2 cellular contexts compared by ENCODE assay signal in the genomic region with DNA sequence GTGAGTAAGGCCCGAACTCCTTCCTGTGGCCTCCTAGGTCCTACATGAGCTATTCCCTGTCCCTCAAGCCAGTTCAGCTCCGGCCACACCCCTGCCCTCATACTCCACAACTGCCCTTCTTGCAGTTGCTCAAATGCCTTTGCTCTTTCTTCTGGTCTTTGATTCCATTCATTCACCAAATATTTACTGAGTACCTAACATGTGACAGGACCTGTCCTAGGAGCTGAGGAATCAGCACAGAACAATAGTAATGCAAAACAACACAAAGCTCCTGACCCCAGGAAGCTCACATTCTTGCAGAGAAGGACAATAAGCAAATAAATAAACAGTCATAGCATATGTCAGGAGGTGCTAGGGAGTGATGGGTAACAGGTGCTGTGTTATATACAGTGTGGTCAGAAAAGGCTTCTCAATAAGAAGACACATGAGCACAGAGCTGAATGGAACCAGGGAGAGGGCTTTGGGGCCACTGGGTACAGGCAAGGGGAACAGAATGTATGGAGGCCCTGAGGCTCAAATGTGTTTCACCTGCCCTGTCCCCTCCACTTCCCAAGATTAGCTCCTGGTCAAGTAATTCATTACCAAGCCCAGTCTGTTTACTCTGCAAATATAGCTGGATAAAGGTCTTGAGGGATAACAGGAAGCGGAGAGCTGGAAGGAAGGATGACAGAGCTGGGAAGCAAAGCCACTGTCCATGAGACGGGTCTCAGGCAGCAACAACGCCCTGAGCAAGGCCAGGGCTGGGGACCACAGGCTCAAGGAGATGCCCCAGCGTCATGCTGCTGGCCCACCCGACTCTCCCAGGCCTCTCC.
TF ChIP-seq lines count a peak whose summit lies in the region.

No MANE protein-coding gene starts in this region.

TF ChIP-seq in GM23338, 12 proteins besides CTCF, POLR2A, EP300 and RAD21 (continued from another document and continues in another):
- TF ChIP-seq, protein P1, sequence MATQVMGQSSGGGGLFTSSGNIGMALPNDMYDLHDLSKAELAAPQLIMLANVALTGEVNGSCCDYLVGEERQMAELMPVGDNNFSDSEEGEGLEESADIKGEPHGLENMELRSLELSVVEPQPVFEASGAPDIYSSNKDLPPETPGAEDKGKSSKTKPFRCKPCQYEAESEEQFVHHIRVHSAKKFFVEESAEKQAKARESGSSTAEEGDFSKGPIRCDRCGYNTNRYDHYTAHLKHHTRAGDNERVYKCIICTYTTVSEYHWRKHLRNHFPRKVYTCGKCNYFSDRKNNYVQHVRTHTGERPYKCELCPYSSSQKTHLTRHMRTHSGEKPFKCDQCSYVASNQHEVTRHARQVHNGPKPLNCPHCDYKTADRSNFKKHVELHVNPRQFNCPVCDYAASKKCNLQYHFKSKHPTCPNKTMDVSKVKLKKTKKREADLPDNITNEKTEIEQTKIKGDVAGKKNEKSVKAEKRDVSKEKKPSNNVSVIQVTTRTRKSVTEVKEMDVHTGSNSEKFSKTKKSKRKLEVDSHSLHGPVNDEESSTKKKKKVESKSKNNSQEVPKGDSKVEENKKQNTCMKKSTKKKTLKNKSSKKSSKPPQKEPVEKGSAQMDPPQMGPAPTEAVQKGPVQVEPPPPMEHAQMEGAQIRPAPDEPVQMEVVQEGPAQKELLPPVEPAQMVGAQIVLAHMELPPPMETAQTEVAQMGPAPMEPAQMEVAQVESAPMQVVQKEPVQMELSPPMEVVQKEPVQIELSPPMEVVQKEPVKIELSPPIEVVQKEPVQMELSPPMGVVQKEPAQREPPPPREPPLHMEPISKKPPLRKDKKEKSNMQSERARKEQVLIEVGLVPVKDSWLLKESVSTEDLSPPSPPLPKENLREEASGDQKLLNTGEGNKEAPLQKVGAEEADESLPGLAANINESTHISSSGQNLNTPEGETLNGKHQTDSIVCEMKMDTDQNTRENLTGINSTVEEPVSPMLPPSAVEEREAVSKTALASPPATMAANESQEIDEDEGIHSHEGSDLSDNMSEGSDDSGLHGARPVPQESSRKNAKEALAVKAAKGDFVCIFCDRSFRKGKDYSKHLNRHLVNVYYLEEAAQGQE (IDR thresholded peaks at IDR 0.05; ENCODE audit: unreplicated experiment) = no peak
- TF ChIP-seq POLR2AphosphoS5 (IDR thresholded peaks at IDR 0.05; ENCODE audit: low read depth) (no peak), EZH2phosphoT487 (IDR thresholded peaks at IDR 0.05; ENCODE audit: unreplicated experiment) (no peak), JUNB (IDR thresholded peaks at IDR 0.05; ENCODE audit: unreplicated experiment) (no peak), EZH2 (IDR thresholded peaks at IDR 0.05; ENCODE audit: low read depth, unreplicated experiment) (no peak)
- TF ChIP-seq, protein P2, sequence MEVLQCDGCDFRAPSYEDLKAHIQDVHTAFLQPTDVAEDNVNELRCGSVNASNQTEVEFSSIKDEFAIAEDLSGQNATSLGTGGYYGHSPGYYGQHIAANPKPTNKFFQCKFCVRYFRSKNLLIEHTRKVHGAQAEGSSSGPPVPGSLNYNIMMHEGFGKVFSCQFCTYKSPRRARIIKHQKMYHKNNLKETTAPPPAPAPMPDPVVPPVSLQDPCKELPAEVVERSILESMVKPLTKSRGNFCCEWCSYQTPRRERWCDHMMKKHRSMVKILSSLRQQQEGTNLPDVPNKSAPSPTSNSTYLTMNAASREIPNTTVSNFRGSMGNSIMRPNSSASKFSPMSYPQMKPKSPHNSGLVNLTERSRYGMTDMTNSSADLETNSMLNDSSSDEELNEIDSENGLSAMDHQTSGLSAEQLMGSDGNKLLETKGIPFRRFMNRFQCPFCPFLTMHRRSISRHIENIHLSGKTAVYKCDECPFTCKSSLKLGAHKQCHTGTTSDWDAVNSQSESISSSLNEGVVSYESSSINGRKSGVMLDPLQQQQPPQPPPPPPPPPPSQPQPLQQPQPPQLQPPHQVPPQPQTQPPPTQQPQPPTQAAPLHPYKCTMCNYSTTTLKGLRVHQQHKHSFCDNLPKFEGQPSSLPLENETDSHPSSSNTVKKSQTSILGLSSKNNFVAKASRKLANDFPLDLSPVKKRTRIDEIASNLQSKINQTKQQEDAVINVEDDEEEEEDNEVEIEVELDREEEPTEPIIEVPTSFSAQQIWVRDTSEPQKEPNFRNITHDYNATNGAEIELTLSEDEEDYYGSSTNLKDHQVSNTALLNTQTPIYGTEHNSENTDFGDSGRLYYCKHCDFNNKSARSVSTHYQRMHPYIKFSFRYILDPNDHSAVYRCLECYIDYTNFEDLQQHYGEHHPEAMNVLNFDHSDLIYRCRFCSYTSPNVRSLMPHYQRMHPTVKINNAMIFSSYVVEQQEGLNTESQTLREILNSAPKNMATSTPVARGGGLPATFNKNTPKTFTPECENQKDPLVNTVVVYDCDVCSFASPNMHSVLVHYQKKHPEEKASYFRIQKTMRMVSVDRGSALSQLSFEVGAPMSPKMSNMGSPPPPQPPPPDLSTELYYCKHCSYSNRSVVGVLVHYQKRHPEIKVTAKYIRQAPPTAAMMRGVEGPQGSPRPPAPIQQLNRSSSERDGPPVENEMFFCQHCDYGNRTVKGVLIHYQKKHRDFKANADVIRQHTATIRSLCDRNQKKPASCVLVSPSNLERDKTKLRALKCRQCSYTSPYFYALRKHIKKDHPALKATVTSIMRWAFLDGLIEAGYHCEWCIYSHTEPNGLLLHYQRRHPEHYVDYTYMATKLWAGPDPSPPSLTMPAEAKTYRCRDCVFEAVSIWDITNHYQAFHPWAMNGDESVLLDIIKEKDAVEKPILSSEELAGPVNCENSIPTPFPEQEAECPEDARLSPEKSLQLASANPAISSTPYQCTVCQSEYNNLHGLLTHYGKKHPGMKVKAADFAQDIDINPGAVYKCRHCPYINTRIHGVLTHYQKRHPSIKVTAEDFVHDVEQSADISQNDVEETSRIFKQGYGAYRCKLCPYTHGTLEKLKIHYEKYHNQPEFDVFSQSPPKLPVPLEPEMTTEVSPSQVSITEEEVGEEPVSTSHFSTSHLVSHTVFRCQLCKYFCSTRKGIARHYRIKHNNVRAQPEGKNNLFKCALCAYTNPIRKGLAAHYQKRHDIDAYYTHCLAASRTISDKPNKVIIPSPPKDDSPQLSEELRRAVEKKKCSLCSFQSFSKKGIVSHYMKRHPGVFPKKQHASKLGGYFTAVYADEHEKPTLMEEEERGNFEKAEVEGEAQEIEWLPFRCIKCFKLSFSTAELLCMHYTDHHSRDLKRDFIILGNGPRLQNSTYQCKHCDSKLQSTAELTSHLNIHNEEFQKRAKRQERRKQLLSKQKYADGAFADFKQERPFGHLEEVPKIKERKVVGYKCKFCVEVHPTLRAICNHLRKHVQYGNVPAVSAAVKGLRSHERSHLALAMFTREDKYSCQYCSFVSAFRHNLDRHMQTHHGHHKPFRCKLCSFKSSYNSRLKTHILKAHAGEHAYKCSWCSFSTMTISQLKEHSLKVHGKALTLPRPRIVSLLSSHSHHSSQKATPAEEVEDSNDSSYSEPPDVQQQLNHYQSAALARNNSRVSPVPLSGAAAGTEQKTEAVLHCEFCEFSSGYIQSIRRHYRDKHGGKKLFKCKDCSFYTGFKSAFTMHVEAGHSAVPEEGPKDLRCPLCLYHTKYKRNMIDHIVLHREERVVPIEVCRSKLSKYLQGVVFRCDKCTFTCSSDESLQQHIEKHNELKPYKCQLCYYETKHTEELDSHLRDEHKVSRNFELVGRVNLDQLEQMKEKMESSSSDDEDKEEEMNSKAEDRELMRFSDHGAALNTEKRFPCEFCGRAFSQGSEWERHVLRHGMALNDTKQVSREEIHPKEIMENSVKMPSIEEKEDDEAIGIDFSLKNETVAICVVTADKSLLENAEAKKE (CRISPR knock-in tag; IDR thresholded peaks at IDR 0.05) = no peak
- TF ChIP-seq, protein P3, sequence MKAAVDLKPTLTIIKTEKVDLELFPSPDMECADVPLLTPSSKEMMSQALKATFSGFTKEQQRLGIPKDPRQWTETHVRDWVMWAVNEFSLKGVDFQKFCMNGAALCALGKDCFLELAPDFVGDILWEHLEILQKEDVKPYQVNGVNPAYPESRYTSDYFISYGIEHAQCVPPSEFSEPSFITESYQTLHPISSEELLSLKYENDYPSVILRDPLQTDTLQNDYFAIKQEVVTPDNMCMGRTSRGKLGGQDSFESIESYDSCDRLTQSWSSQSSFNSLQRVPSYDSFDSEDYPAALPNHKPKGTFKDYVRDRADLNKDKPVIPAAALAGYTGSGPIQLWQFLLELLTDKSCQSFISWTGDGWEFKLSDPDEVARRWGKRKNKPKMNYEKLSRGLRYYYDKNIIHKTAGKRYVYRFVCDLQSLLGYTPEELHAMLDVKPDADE (IDR thresholded peaks at IDR 0.05) = no peak

TF ChIP-seq in neural cell, 6 proteins besides CTCF, POLR2A, EP300 and RAD21 (continued from another document):
- TF ChIP-seq, protein P1 (IDR thresholded peaks at IDR 0.05; ENCODE audit: borderline replicate concordance) = no peak
- no peak for TF ChIP-seq POLR2AphosphoS5 (IDR thresholded peaks at IDR 0.05)
- no peak for TF ChIP-seq SMC3 (conservative IDR thresholded peaks at IDR 0.05; ENCODE audit: poor library complexity)
TF ChIP-seq in neural cell: peak in this region for 0.
